Comparison of ENCODE assay signal across 18 cellular contexts in the genomic region with DNA sequence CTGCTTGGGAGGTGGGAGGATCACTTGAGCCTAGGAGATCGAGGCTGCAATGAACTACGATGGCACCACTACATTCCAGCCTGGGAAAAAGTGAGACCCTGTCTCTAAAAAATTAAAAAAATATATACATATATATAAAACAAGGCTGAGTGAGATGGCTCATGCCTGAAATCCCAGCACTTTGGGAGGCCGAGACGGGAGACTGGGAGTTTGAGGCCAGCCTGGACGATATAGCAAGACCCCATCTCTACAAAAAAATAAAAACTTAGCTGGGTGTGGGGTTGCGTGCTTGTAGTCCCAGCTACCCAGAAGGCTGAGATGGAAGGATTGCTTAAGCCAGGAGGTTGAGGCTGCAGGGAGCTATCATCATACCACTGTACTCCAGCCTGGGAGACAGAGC.
DNase-seq lines count a peak whose midpoint lies in the region; ATAC-seq, FAIRE-seq and TF ChIP-seq lines count a peak whose summit lies in the region.
"Had no signal": no experiment of that assay in that cellular context is flagged by ENCODE, and none has a peak within 500 bp of the region (broad histone marks: within the 10 kb centered on the region; RNA-seq: fewer than 3 reads in every experiment).

No MANE protein-coding gene starts in this region.

- POLR2A ChIA-PET in activated CD4-positive, alpha-beta memory T cell treated with anti-CD3 and anti-CD28 coated beads, Interleukin-2, amount 10 ng/mL, durations not matched to agents 7 days and 5 days (lab: Charles Lee), result interaction anchor here (1.0 to 2.0 kb wide), 6 partner anchors 10 to 62 kb away, joined by 3 to 9 read pairs (median 4); no protein-coding TSS in a partner anchor
- POLR2A ChIA-PET in endothelial cell of umbilical vein (lab: Charles Lee), result no interaction called here

- dilution Hi-C loops in endothelial cell of umbilical vein (cut with MboI; ENCODE audit: extremely low pct_ligation_motif_present, low sequenced_read_pairs), result no loop called here

- ATAC-seq in heart right ventricle, result no peak
- ATAC-seq: body of pancreas; stimulated activated memory B cell treated with anti-CD40 and anti-IgM and Interleukin-4, amounts not matched to agents 10 μg/mL and 1 μg/mL and 100 μg/mL, for 72 hours had no signal

- H3K27ac ChIP-seq in heart right ventricle (no peak overlapping the region), endothelial cell of umbilical vein (ENCODE audit: insufficient read depth, low read depth, low read length) (peak overlapping the region; percentile 77), GM23248 (no peak overlapping the region)
- H3K27ac ChIP-seq: body of pancreas, transverse colon, VCaP had no signal

- DNase-seq in cardiac septum (ENCODE audit: low spot score) (peak; percentile 19), heart right ventricle (no peak), endothelial cell of umbilical vein (ENCODE audit: low read depth, low spot score) (no peak), type B pancreatic cell (ENCODE audit: extremely low spot score, unreplicated experiment) (no peak), SIG-M5 treated with dmso at 0.1 percent for 504 hours (lab: John Stamatoyannopoulos, UW; ENCODE audit: unreplicated experiment) (no peak), GM23248 (no peak), D721Med (ENCODE audit: insufficient read length, low spot score) (no peak)
- no peak for DNase-seq in activated CD4-positive, alpha-beta memory T cell treated with anti-CD3 and anti-CD28 coated beads, Interleukin-2, amount 10 ng/mL, durations not matched to agents 7 days and 5 days
- DNase-seq: body of pancreas, hypothalamus, kidney, NCI-H1930, transverse colon had no signal

- no peaks in the 10 kb centered on the region for H3K9me2 ChIP-seq in GM23248 (ENCODE audit: insufficient read depth)

- no TSS peak for BruUV-seq in endothelial cell of umbilical vein (replicated peaks; lab: Mats Ljungman, UMichigan)

- H3K9ac ChIP-seq in endothelial cell of umbilical vein (replicated peaks; ENCODE audit: extremely low read depth, insufficient read depth, low read length) (no peak overlapping the region), GM23248 (no peak overlapping the region)

- H3K9me3 ChIP-seq in heart right ventricle, result no peaks in the 10 kb centered on the region
- no peaks in the 10 kb centered on the region for H3K9me3 ChIP-seq in endothelial cell of umbilical vein (replicated peaks; ENCODE audit: control insufficient read depth, insufficient read depth, low read length)
- H3K9me3 ChIP-seq in GM23248 (ENCODE audit: low read depth), result no peaks in the 10 kb centered on the region
- H3K9me3 ChIP-seq: body of pancreas, transverse colon had no signal

- H2AFZ ChIP-seq in endothelial cell of umbilical vein (ENCODE audit: low read depth, low read length) (no peak overlapping the region), GM23248 (no peak overlapping the region)

- no peaks in the 10 kb centered on the region for H3K36me3 ChIP-seq in heart right ventricle
- H3K36me3 ChIP-seq in endothelial cell of umbilical vein (ENCODE audit: control insufficient read depth in 2 of 2, extremely low read depth in 1 of 2, insufficient read depth in 2 of 2, low read length in 2 of 2), result peaks cover 0 to 2% of the 10 kb centered on the region in 2 experiments
- no peaks in the 10 kb centered on the region for H3K36me3 ChIP-seq in GM23248 (ENCODE audit: low read depth)
- H3K36me3 ChIP-seq: transverse colon had no signal

- TF ChIP-seq POLR2A in endothelial cell of umbilical vein (IDR thresholded peaks at IDR 0.05; ENCODE audit: low read depth, low read length), result no peak

- in situ Hi-C loops in GM23248 (cut with MboI), result no loop called here

- TF ChIP-seq CTCF in heart right ventricle (IDR thresholded peaks at IDR 0.05), result no peak
- no peak for TF ChIP-seq CTCF in endothelial cell of umbilical vein (IDR thresholded peaks at IDR 0.05; ENCODE audit: extremely low read depth in 1 of 2, insufficient read depth in 1 of 2, low read depth in 1 of 2, low read length in 2 of 2)
- no peak for TF ChIP-seq CTCF in type B pancreatic cell (conservative IDR thresholded peaks at IDR 0.05)
- TF ChIP-seq CTCF in D721Med (IDR thresholded peaks at IDR 0.05; ENCODE audit: insufficient read depth, missing control alignments), result no peak

- H3F3A ChIP-seq in GM23248 (ENCODE audit: insufficient read depth), result no peaks in the 10 kb centered on the region

- no peaks in the 10 kb centered on the region for H3K27me3 Mint-ChIP-seq in activated CD4-positive, alpha-beta memory T cell treated with anti-CD3 and anti-CD28 coated beads, Interleukin-2, amount 10 ng/mL, durations not matched to agents 7 days and 5 days
- H3K27me3 Mint-ChIP-seq in type B pancreatic cell, result no peaks in the 10 kb centered on the region
- H3K27me3 Mint-ChIP-seq: activated naive CD8-positive, alpha-beta T cell; stimulated activated memory B cell treated with anti-CD40 and anti-IgM and Interleukin-4, amounts not matched to agents 10 μg/mL and 1 μg/mL and 100 μg/mL, for 72 hours had no signal

- H3K4me2 ChIP-seq in endothelial cell of umbilical vein (ENCODE audit: insufficient read depth, low read length), result no peak overlapping the region
- H3K4me2 ChIP-seq in GM23248 (ENCODE audit: unreplicated experiment), result no peak overlapping the region

- peaks cover 0 to 23% (median 0%) of the 10 kb centered on the region in 9 donors for H3K4me1 ChIP-seq in heart right ventricle
- peaks cover 8% of the 10 kb centered on the region for H3K4me1 ChIP-seq in endothelial cell of umbilical vein (ENCODE audit: control insufficient read depth, extremely low read depth, insufficient read depth, low read length)
- no peaks in the 10 kb centered on the region for H3K4me1 ChIP-seq in GM23248 (ENCODE audit: insufficient read depth)
- H3K4me1 ChIP-seq: body of pancreas had no signal

- peak overlapping the region; percentile 81 for H3K27ac Mint-ChIP-seq in activated CD4-positive, alpha-beta memory T cell treated with anti-CD3 and anti-CD28 coated beads, Interleukin-2, amount 10 ng/mL, durations not matched to agents 7 days and 5 days
- H3K27ac Mint-ChIP-seq in type B pancreatic cell, result peak overlapping the region; percentile 74

- H3K27me3 ChIP-seq in heart right ventricle (peaks cover 0 to 51% (median 30%) of the 10 kb centered on the region in 7 donors), endothelial cell of umbilical vein (ENCODE audit: control insufficient read depth in 2 of 2, insufficient read depth in 2 of 2, low read length in 2 of 2) (no peaks in the 10 kb centered on the region), GM23248 (replicated peaks; ENCODE audit: insufficient read depth) (no peaks in the 10 kb centered on the region)
- H3K27me3 ChIP-seq: body of pancreas, transverse colon had no signal

- H3K4me3 ChIP-seq in heart right ventricle (no peak overlapping the region), endothelial cell of umbilical vein (replicated peaks in 1 of 3; ENCODE audit: insufficient read depth in 1 of 3, low read depth in 1 of 3, low read length in 3 of 3) (no peak overlapping the region), GM23248 (no peak overlapping the region)
- H3K4me3 ChIP-seq: body of pancreas, lung, transverse colon had no signal

- peaks cover 81% of the 10 kb centered on the region for H3K4me1 Mint-ChIP-seq in activated CD4-positive, alpha-beta memory T cell treated with anti-CD3 and anti-CD28 coated beads, Interleukin-2, amount 10 ng/mL, durations not matched to agents 7 days and 5 days
- H3K4me1 Mint-ChIP-seq in type B pancreatic cell (ENCODE audit: unreplicated experiment), result peaks cover 3% of the 10 kb centered on the region

- peaks cover 78% of the 10 kb centered on the region for H3K36me3 Mint-ChIP-seq in activated CD4-positive, alpha-beta memory T cell treated with anti-CD3 and anti-CD28 coated beads, Interleukin-2, amount 10 ng/mL, durations not matched to agents 7 days and 5 days (ENCODE audit: low read depth)
- H3K36me3 Mint-ChIP-seq in type B pancreatic cell, result no peaks in the 10 kb centered on the region

- FAIRE-seq in endothelial cell of umbilical vein (lab: Jason Lieb, UNC) (no peak), D721Med (lab: Jason Lieb, UNC) (no peak)
- FAIRE-seq: colon, kidney had no signal

- no peaks in the 10 kb centered on the region for H3K9me1 ChIP-seq in endothelial cell of umbilical vein (replicated peaks; ENCODE audit: control insufficient read depth, extremely low read depth, insufficient read depth, low read length)

- no peak overlapping the region for H3K4me3 Mint-ChIP-seq in activated CD4-positive, alpha-beta memory T cell treated with anti-CD3 and anti-CD28 coated beads, Interleukin-2, amount 10 ng/mL, durations not matched to agents 7 days and 5 days
- H3K4me3 Mint-ChIP-seq in type B pancreatic cell, result no peak overlapping the region
- H3K4me3 Mint-ChIP-seq: stimulated activated memory B cell treated with anti-CD40 and anti-IgM and Interleukin-4, amounts not matched to agents 10 μg/mL and 1 μg/mL and 100 μg/mL, for 72 hours had no signal

- peaks cover 5% of the 10 kb centered on the region for H3K9me3 Mint-ChIP-seq in activated CD4-positive, alpha-beta memory T cell treated with anti-CD3 and anti-CD28 coated beads, Interleukin-2, amount 10 ng/mL, durations not matched to agents 7 days and 5 days
- H3K9me3 Mint-ChIP-seq in type B pancreatic cell, result no peaks in the 10 kb centered on the region
- H3K9me3 Mint-ChIP-seq: stimulated activated memory B cell treated with anti-CD40 and anti-IgM and Interleukin-4, amounts not matched to agents 10 μg/mL and 1 μg/mL and 100 μg/mL, for 72 hours had no signal

- H3K79me2 ChIP-seq in endothelial cell of umbilical vein (ENCODE audit: control insufficient read depth, insufficient read depth, low read length), result no peaks in the 10 kb centered on the region
- H3K79me2 ChIP-seq in GM23248 (ENCODE audit: insufficient read depth), result no peaks in the 10 kb centered on the region

- intact Hi-C loops in cardiac septum (cut with DNase I), result no loop called here
- intact Hi-C loops in heart right ventricle (cut with DNase I), result no loop called here
- intact Hi-C loops in endothelial cell of umbilical vein (cut with micrococcal nuclease), result no loop called here

- 93 to 94% methylated on average over 6 of the region's 6 CpGs for WGBS in heart right ventricle, 2 donors
- WGBS in GM23248 (ENCODE audit: low coverage in 1 of 2, low lambda C conversion rate in 2 of 2, missing lambda C conversion rate in 2 of 2), 2 experiments, result 72 to 75% methylated on average over 6 of the region's 6 CpGs

- no peaks in the 10 kb centered on the region for H4K20me1 ChIP-seq in endothelial cell of umbilical vein (replicated peaks; ENCODE audit: control insufficient read depth, extremely low read depth, insufficient read depth, low read length)
- H4K20me1 ChIP-seq in GM23248 (ENCODE audit: insufficient read depth), result no peaks in the 10 kb centered on the region

- CTCF ChIA-PET in activated CD4-positive, alpha-beta memory T cell treated with anti-CD3 and anti-CD28 coated beads, Interleukin-2, amount 10 ng/mL, durations not matched to agents 7 days and 5 days (lab: Charles Lee), result interaction anchor here (1.1 to 1.2 kb wide), 2 partner anchors 107 to 197 kb away, joined by 3 read pairs; no protein-coding TSS in a partner anchor
- CTCF ChIA-PET in endothelial cell of umbilical vein (lab: Charles Lee), result interaction anchor here (0.8 kb wide), 1 partner anchor 10 kb away, joined by 3 read pairs; no protein-coding TSS in a partner anchor

TF ChIP-seq in endothelial cell of umbilical vein, 7 proteins besides CTCF, POLR2A, EP300 and RAD21 (continues in another document):
- TF ChIP-seq POLR2AphosphoS5 (IDR thresholded peaks at IDR 0.05; ENCODE audit: insufficient read depth, low read depth, low read length) (no peak), MYC (IDR thresholded peaks at IDR 0.05; ENCODE audit: low read depth, low read length) (no peak)
